ENCODE assay signal across 16 cellular contexts in genomic region chr20:53034899-53035298, GRCh38.
DNase-seq lines count a peak whose midpoint lies in the region; ATAC-seq, FAIRE-seq and TF ChIP-seq lines count a peak whose summit lies in the region.
"Had no signal": no experiment of that assay in that cellular context is flagged by ENCODE, and none has a peak within 500 bp of the region (broad histone marks: within the 10 kb centered on the region; RNA-seq: fewer than 3 reads in every experiment).

No MANE protein-coding gene starts in this region.

- 23% methylated on average over 3 of the region's 3 CpGs for WGBS in mammary epithelial cell (ENCODE audit: low coverage, missing lambda C conversion rate)

- H3K9me3 ChIP-seq in mammary epithelial cell (replicated peaks; ENCODE audit: insufficient read depth, low read length): no peaks in the 10 kb centered on the region
- H3K9me3 ChIP-seq: BE2C had no signal

- H3K4me2 ChIP-seq in mammary epithelial cell (ENCODE audit: insufficient read depth, low read depth, low read length): no peak overlapping the region

- no peak for ATAC-seq in HG02798 (IDR thresholded peaks at IDR 0.05; ENCODE audit: poor library complexity, unreplicated experiment)
- ATAC-seq in GM18505 (IDR thresholded peaks at IDR 0.05; ENCODE audit: unreplicated experiment): no peak
- ATAC-seq: esophagus mucosa, K562, WTC11 had no signal

- dilution Hi-C loops in mammary epithelial cell (cut with HindIII; ENCODE audit: low sequenced_read_pairs): loop anchor here (5.0 kb wide), 1 partner anchor 33 kb away; no protein-coding TSS in a partner anchor

- H3K27ac ChIP-seq in mammary epithelial cell (ENCODE audit: insufficient read depth, low read depth, low read length): no peak overlapping the region

- peaks cover 29% of the 10 kb centered on the region for H3K4me1 Mint-ChIP-seq in T-helper 1 cell treated with Interleukin-12 subunit alpha and Interleukin-12 subunit beta and Interleukin-4 antibody, amounts not matched to agents 30 μg/mL and 1 μg/mL, for 36 hours (ENCODE audit: low read depth)
- H3K4me1 Mint-ChIP-seq in chondrocyte (ENCODE audit: low read depth): no peaks in the 10 kb centered on the region

- H3K36me3 Mint-ChIP-seq in T-helper 1 cell treated with Interleukin-12 subunit alpha and Interleukin-12 subunit beta and Interleukin-4 antibody, amounts not matched to agents 30 μg/mL and 1 μg/mL, for 36 hours (ENCODE audit: low read depth): peaks cover 11% of the 10 kb centered on the region
- H3K36me3 Mint-ChIP-seq in chondrocyte (ENCODE audit: low read depth): no peaks in the 10 kb centered on the region
- H3K36me3 Mint-ChIP-seq: WTC11 had no signal

- peak; percentile 32 for TF ChIP-seq CTCF in D721Med (IDR thresholded peaks at IDR 0.05; ENCODE audit: insufficient read depth, missing control alignments)
- TF ChIP-seq CTCF in mammary epithelial cell (conservative IDR thresholded peaks at IDR 0.05 in 1 of 2, IDR thresholded peaks at IDR 0.05 in 1 of 2; ENCODE audit: extremely low read depth in 1 of 2, insufficient read depth in 1 of 2, low read depth in 1 of 2, low read length in 2 of 2): peak in 1 of 2 donors; percentile 12
- no peak for TF ChIP-seq CTCF in chondrocyte (IDR thresholded peaks at IDR 0.05)

- H3K79me2 ChIP-seq in mammary epithelial cell (ENCODE audit: insufficient read depth, low read length): no peaks in the 10 kb centered on the region

- no peaks in the 10 kb centered on the region for H3K27me3 Mint-ChIP-seq in T-helper 1 cell treated with Interleukin-12 subunit alpha and Interleukin-12 subunit beta and Interleukin-4 antibody, amounts not matched to agents 30 μg/mL and 1 μg/mL, for 36 hours (ENCODE audit: low read depth)
- no peaks in the 10 kb centered on the region for H3K27me3 Mint-ChIP-seq in chondrocyte (ENCODE audit: low read depth)

- no TSS peak for BruUV-seq in mammary epithelial cell (replicated peaks; lab: Mats Ljungman, UMichigan)

- TF ChIP-seq POLR2A in GM18505 (IDR thresholded peaks at IDR 0.05; ENCODE audit: borderline replicate concordance, extremely low read depth, insufficient read depth, insufficient read length): no peak

- H3K27ac Mint-ChIP-seq in T-helper 1 cell treated with Interleukin-12 subunit alpha and Interleukin-12 subunit beta and Interleukin-4 antibody, amounts not matched to agents 30 μg/mL and 1 μg/mL, for 36 hours: peak overlapping the region; percentile 79
- H3K27ac Mint-ChIP-seq in chondrocyte (ENCODE audit: unreplicated experiment): no peak overlapping the region
- H3K27ac Mint-ChIP-seq: WTC11 had no signal

- intact Hi-C loops in mammary epithelial cell (cut with micrococcal nuclease): loop anchor here (2.0 to 10.0 kb wide), 2 partner anchors 130 to 182 kb away; no protein-coding TSS in a partner anchor

- FAIRE-seq in D721Med (lab: Jason Lieb, UNC): no peak
- FAIRE-seq: K562 had no signal

- H3K9ac ChIP-seq in mammary epithelial cell (ENCODE audit: insufficient read depth, low read length): no peak overlapping the region

- H3K4me3 ChIP-seq in H7 (ENCODE audit: insufficient read depth, low read depth, low read length): no peak overlapping the region
- no peak overlapping the region for H3K4me3 ChIP-seq in mammary epithelial cell (replicated peaks in 1 of 3; ENCODE audit: insufficient read depth in 1 of 3, low read depth in 2 of 3, low read length in 3 of 3)
- H3K4me3 ChIP-seq: K562 had no signal

- peaks cover 23% of the 10 kb centered on the region for H3K4me1 ChIP-seq in mammary epithelial cell (ENCODE audit: insufficient read depth, low read length)

- H3K4me3 Mint-ChIP-seq in T-helper 1 cell treated with Interleukin-12 subunit alpha and Interleukin-12 subunit beta and Interleukin-4 antibody, amounts not matched to agents 30 μg/mL and 1 μg/mL, for 36 hours: no peak overlapping the region
- no peak overlapping the region for H3K4me3 Mint-ChIP-seq in chondrocyte (ENCODE audit: unreplicated experiment)
- H3K4me3 Mint-ChIP-seq: WTC11 had no signal

- DNase-seq in D721Med (ENCODE audit: insufficient read length, low spot score) (no peak), H7 (peak; percentile 11), mammary epithelial cell (no peak), chondrocyte (ENCODE audit: low spot score) (no peak)
- DNase-seq in activated CD4-positive, CD25-positive, alpha-beta regulatory T cell (lab: John Stamatoyannopoulos, UW): no peak
- DNase-seq: BE2C, DMS 273 treated with DMSO at 0.1 percent for 48 hours, head of caudate nucleus, NCI-H1105, RPMI8226 had no signal

- peak overlapping the region; percentile 56 for H2AFZ ChIP-seq in mammary epithelial cell (ENCODE audit: low read depth, low read length)

- in situ Hi-C loops in mammary epithelial cell (cut with MboI; ENCODE audit: low sequenced_read_pairs in 2 of 2): no loop called here

- H4K20me1 ChIP-seq in mammary epithelial cell (ENCODE audit: insufficient read depth, low read length): no peaks in the 10 kb centered on the region

- no peaks in the 10 kb centered on the region for H3K27me3 ChIP-seq in H7 (ENCODE audit: control insufficient read depth, insufficient read depth, low read length)
- H3K27me3 ChIP-seq in mammary epithelial cell (ENCODE audit: insufficient read depth, low read length): no peaks in the 10 kb centered on the region
- H3K27me3 ChIP-seq: BE2C had no signal

- CTCF ChIA-PET in mammary epithelial cell (lab: Charles Lee; ENCODE audit: low non-redundant PET): no interaction called here

- H3K9me3 Mint-ChIP-seq in T-helper 1 cell treated with Interleukin-12 subunit alpha and Interleukin-12 subunit beta and Interleukin-4 antibody, amounts not matched to agents 30 μg/mL and 1 μg/mL, for 36 hours: no peaks in the 10 kb centered on the region
- H3K9me3 Mint-ChIP-seq in chondrocyte (ENCODE audit: low read depth): no peaks in the 10 kb centered on the region
- H3K9me3 Mint-ChIP-seq: WTC11 had no signal

- H3K36me3 ChIP-seq in H7 (replicated peaks; ENCODE audit: control insufficient read depth, insufficient read depth, low read length) (no peaks in the 10 kb centered on the region), mammary epithelial cell (ENCODE audit: insufficient read depth, low read length) (no peaks in the 10 kb centered on the region)
- H3K36me3 ChIP-seq: BE2C had no signal
